ENCODE assay signal across 1 cellular context in genomic region chr1:165484532-165484931, GRCh38.
A peak's percentile ranks its signal among the peaks of the same experiment; 100 is the strongest.
TF ChIP-seq lines count a peak whose summit lies in the region.

No MANE protein-coding gene starts in this region.

TF ChIP-seq in HEK293, 187 proteins besides CTCF, POLR2A, EP300 and RAD21:
- TF ChIP-seq, protein P1, sequence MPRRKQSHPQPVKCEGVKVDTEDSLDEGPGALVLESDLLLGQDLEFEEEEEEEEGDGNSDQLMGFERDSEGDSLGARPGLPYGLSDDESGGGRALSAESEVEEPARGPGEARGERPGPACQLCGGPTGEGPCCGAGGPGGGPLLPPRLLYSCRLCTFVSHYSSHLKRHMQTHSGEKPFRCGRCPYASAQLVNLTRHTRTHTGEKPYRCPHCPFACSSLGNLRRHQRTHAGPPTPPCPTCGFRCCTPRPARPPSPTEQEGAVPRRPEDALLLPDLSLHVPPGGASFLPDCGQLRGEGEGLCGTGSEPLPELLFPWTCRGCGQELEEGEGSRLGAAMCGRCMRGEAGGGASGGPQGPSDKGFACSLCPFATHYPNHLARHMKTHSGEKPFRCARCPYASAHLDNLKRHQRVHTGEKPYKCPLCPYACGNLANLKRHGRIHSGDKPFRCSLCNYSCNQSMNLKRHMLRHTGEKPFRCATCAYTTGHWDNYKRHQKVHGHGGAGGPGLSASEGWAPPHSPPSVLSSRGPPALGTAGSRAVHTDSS (tag by site-specific recombination; IDR thresholded peaks at IDR 0.05) = no peak
- TF ChIP-seq ZNF549 (tag by site-specific recombination; IDR thresholded peaks at IDR 0.05) (no peak), ZNF561 (tag by site-specific recombination; IDR thresholded peaks at IDR 0.05; ENCODE audit: borderline replicate concordance) (no peak)
- TF ChIP-seq, protein P2, sequence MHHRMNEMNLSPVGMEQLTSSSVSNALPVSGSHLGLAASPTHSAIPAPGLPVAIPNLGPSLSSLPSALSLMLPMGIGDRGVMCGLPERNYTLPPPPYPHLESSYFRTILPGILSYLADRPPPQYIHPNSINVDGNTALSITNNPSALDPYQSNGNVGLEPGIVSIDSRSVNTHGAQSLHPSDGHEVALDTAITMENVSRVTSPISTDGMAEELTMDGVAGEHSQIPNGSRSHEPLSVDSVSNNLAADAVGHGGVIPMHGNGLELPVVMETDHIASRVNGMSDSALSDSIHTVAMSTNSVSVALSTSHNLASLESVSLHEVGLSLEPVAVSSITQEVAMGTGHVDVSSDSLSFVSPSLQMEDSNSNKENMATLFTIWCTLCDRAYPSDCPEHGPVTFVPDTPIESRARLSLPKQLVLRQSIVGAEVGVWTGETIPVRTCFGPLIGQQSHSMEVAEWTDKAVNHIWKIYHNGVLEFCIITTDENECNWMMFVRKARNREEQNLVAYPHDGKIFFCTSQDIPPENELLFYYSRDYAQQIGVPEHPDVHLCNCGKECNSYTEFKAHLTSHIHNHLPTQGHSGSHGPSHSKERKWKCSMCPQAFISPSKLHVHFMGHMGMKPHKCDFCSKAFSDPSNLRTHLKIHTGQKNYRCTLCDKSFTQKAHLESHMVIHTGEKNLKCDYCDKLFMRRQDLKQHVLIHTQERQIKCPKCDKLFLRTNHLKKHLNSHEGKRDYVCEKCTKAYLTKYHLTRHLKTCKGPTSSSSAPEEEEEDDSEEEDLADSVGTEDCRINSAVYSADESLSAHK (tag by site-specific recombination; IDR thresholded peaks at IDR 0.05) = 0 out of 2 replicates have a peak, but pooled peaks have one; percentile 40
